Comparison of ENCODE assay signal across 2 cellular contexts in genomic region chr10:3805791-3806381, GRCh38.
TF ChIP-seq lines count a peak whose summit lies in the region.

No MANE protein-coding gene starts in this region.

TF ChIP-seq in SK-N-SH, 30 proteins besides CTCF, POLR2A, EP300 and RAD21 (continues in another document):
- TF ChIP-seq, protein P1, sequence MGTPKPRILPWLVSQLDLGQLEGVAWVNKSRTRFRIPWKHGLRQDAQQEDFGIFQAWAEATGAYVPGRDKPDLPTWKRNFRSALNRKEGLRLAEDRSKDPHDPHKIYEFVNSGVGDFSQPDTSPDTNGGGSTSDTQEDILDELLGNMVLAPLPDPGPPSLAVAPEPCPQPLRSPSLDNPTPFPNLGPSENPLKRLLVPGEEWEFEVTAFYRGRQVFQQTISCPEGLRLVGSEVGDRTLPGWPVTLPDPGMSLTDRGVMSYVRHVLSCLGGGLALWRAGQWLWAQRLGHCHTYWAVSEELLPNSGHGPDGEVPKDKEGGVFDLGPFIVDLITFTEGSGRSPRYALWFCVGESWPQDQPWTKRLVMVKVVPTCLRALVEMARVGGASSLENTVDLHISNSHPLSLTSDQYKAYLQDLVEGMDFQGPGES (IDR thresholded peaks at IDR 0.05; ENCODE audit: low read depth, low read length): no peak
- TF ChIP-seq ZBTB33 (IDR thresholded peaks at IDR 0.05; ENCODE audit: borderline replicate concordance, low read depth) (no peak), RXRA (IDR thresholded peaks at IDR 0.05; ENCODE audit: borderline replicate concordance, low read depth) (peak; percentile 67; the same call in 1 of the 2 replicates), NFIC (IDR thresholded peaks at IDR 0.05; ENCODE audit: borderline replicate concordance) (peak; percentile 70; the same call in 1 of the 2 replicates), FOXM1 (IDR thresholded peaks at IDR 0.05; ENCODE audit: low read depth) (no peak), SIN3A (IDR thresholded peaks at IDR 0.05; ENCODE audit: borderline replicate concordance, low read depth, low read length) (no peak), TAF1 (IDR thresholded peaks at IDR 0.05; ENCODE audit: borderline replicate concordance, low read depth, low read length) (no peak), CHD2 (IDR thresholded peaks at IDR 0.05; ENCODE audit: low read length, partially characterized antibody) (no peak), ELF1 (IDR thresholded peaks at IDR 0.05) (no peak), RFX5 (IDR thresholded peaks at IDR 0.05; ENCODE audit: low read length) (no peak), MXI1 (IDR thresholded peaks at IDR 0.05; ENCODE audit: low read depth, low read length) (no peak), USF1 (IDR thresholded peaks at IDR 0.05; ENCODE audit: borderline replicate concordance, low read depth) (no peak), FOXJ3 (CRISPR knock-in tag; IDR thresholded peaks at IDR 0.05) (no peak), GATA2 (CRISPR knock-in tag; IDR thresholded peaks at IDR 0.05) (no peak), GABPA (IDR thresholded peaks at IDR 0.05; ENCODE audit: low read depth) (no peak), YY1 (IDR thresholded peaks at IDR 0.05; ENCODE audit: low read depth) (peak; percentile 67), MEF2A (IDR thresholded peaks at IDR 0.05; ENCODE audit: borderline replicate concordance, low read depth) (peak; percentile 34; the same call in 1 of the 2 replicates), FOSL2 (IDR thresholded peaks at IDR 0.05; ENCODE audit: borderline replicate concordance, low read depth) (peak; percentile 98), NRF1 (IDR thresholded peaks at IDR 0.05; ENCODE audit: low read depth, low read length) (no peak), POLR2AphosphoS5 (IDR thresholded peaks at IDR 0.05; ENCODE audit: low read depth, low read length) (peak; percentile 59; the same call in 1 of the 2 replicates), JUND (IDR thresholded peaks at IDR 0.05) (peak; percentile 98), TCF12 (IDR thresholded peaks at IDR 0.05) (peak; percentile 91), EZH2phosphoT487 (IDR thresholded peaks at IDR 0.05; ENCODE audit: borderline replicate concordance, low read depth) (no peak), TEAD4 (IDR thresholded peaks at IDR 0.05; ENCODE audit: borderline replicate concordance, insufficient read depth) (peak; percentile 81), RCOR1 (IDR thresholded peaks at IDR 0.05; ENCODE audit: low read length) (no peak), SMC3 (IDR thresholded peaks at IDR 0.05; ENCODE audit: low read depth, low read length) (no peak)
- TF ChIP-seq, protein P2, sequence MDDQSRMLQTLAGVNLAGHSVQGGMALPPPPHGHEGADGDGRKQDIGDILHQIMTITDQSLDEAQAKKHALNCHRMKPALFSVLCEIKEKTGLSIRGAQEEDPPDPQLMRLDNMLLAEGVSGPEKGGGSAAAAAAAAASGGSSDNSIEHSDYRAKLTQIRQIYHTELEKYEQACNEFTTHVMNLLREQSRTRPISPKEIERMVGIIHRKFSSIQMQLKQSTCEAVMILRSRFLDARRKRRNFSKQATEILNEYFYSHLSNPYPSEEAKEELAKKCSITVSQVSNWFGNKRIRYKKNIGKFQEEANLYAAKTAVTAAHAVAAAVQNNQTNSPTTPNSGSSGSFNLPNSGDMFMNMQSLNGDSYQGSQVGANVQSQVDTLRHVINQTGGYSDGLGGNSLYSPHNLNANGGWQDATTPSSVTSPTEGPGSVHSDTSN (IDR thresholded peaks at IDR 0.05): peak; percentile 88
- TF ChIP-seq, protein P3, sequence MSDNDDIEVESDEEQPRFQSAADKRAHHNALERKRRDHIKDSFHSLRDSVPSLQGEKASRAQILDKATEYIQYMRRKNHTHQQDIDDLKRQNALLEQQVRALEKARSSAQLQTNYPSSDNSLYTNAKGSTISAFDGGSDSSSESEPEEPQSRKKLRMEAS (IDR thresholded peaks at IDR 0.05; ENCODE audit: low read depth): peak; percentile 57; the same call in 1 of the 2 replicates
- TF ChIP-seq, protein P4, sequence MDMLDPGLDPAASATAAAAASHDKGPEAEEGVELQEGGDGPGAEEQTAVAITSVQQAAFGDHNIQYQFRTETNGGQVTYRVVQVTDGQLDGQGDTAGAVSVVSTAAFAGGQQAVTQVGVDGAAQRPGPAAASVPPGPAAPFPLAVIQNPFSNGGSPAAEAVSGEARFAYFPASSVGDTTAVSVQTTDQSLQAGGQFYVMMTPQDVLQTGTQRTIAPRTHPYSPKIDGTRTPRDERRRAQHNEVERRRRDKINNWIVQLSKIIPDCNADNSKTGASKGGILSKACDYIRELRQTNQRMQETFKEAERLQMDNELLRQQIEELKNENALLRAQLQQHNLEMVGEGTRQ (IDR thresholded peaks at IDR 0.05; ENCODE audit: borderline replicate concordance, low read depth, low read length): no peak

TF ChIP-seq in HepG2, 621 proteins besides CTCF, POLR2A, EP300 and RAD21 (continued from another document):
- TF ChIP-seq, protein P5, sequence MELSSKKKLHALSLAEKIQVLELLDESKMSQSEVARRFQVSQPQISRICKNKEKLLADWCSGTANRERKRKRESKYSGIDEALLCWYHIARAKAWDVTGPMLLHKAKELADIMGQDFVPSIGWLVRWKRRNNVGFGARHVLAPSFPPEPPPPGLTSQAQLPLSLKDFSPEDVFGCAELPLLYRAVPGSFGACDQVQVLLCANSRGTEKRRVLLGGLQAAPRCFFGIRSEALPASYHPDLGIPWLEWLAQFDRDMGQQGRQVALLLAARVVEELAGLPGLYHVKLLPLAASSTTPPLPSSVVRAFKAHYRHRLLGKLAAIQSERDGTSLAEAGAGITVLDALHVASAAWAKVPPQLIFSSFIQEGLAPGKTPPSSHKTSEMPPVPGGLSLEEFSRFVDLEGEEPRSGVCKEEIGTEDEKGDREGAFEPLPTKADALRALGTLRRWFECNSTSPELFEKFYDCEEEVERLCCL (CRISPR knock-in tag; IDR thresholded peaks at IDR 0.05; ENCODE audit: borderline replicate concordance): no peak
- no peak for TF ChIP-seq KDM5A (IDR thresholded peaks at IDR 0.05; ENCODE audit: borderline replicate concordance, low read length)
- peak; percentile 55 for TF ChIP-seq FOSL2 (CRISPR knock-in tag; IDR thresholded peaks at IDR 0.05)
- TF ChIP-seq, protein P6, sequence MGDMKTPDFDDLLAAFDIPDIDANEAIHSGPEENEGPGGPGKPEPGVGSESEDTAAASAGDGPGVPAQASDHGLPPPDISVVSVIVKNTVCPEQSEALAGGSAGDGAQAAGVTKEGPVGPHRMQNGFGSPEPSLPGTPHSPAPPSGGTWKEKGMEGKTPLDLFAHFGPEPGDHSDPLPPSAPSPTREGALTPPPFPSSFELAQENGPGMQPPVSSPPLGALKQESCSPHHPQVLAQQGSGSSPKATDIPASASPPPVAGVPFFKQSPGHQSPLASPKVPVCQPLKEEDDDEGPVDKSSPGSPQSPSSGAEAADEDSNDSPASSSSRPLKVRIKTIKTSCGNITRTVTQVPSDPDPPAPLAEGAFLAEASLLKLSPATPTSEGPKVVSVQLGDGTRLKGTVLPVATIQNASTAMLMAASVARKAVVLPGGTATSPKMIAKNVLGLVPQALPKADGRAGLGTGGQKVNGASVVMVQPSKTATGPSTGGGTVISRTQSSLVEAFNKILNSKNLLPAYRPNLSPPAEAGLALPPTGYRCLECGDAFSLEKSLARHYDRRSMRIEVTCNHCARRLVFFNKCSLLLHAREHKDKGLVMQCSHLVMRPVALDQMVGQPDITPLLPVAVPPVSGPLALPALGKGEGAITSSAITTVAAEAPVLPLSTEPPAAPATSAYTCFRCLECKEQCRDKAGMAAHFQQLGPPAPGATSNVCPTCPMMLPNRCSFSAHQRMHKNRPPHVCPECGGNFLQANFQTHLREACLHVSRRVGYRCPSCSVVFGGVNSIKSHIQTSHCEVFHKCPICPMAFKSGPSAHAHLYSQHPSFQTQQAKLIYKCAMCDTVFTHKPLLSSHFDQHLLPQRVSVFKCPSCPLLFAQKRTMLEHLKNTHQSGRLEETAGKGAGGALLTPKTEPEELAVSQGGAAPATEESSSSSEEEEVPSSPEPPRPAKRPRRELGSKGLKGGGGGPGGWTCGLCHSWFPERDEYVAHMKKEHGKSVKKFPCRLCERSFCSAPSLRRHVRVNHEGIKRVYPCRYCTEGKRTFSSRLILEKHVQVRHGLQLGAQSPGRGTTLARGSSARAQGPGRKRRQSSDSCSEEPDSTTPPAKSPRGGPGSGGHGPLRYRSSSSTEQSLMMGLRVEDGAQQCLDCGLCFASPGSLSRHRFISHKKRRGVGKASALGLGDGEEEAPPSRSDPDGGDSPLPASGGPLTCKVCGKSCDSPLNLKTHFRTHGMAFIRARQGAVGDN (CRISPR knock-in tag; IDR thresholded peaks at IDR 0.05): peak; percentile 21; the same call in 1 of the 2 replicates
